In genomic region chr22:45359627-45360026, GRCh38 we compare ENCODE assay signal across 12 cellular contexts. TPM values are rescaled to one million over a fixed set of nuclear protein-coding genes. Genes with fewer than 3 reads are reported as not detected.
"Had no signal": no experiment of that assay in that cellular context is flagged by ENCODE, and none has a peak within 500 bp of the region (broad histone marks: within the 10 kb centered on the region; RNA-seq: fewer than 3 reads in every experiment).

No MANE protein-coding gene starts in this region.

- H3K4me2 ChIP-seq: GM23338 had no signal

- H3K27ac ChIP-seq: GM23248 had no signal

- H3K4me1 ChIP-seq: HAP-1 had no signal

- H3K9ac ChIP-seq: GM23248 had no signal

- H2AFZ ChIP-seq: GM23248, GM23338 had no signal

- FAIRE-seq: H1, H54 had no signal

- H3K36me3 ChIP-seq: HAP-1 had no signal

- DNase-seq: GM23248, GOT3, H7, H9, HCEC 1CT, HFFc6 had no signal

- H3K9me3 ChIP-seq: HAP-1 had no signal

- ATAC-seq: GM23338, HCT116 had no signal

- H3K4me3 ChIP-seq: GM23248, GM23338, HAP-1 had no signal

RNA-seq across cellular contexts. Expression of gene SMC1B, which starts 53.8 kb away (rescaled TPM):
- total RNA-seq: GM23248, GM23338, H1, H4, H7, H9 had no signal

RNA-seq across cellular contexts. Expression of gene RIBC2, which starts 53.9 kb away (rescaled TPM):
- total RNA-seq: H4 had no signal
